ENCODE assay signal across 18 cellular contexts in the genomic region with DNA sequence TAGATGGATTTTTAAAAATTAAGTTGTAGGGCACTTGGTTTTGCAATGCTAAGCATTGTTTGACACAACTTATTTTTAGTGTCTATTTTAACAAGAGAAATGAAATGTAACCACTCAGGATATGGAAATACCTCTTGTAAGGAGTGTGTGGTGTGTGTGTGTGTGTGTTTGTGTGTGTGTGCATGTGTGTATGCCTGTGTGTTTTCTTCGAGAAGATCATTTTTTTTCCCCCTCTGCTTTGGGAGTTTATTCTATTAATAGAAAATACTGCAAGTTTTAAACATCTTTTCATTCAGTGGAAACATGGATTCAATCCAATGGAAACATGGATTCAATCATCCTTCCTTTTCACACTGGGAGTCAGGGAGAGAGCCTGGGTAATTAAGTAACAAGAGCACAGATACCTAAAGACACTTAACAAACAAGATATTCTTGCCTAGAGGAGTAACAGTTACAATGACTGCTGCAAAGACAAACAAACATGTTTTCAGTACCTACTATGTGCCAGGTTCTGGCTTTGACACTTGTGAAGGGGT.
DNase-seq lines count a peak whose midpoint lies in the region; ATAC-seq and TF ChIP-seq lines count a peak whose summit lies in the region.
"Had no signal": no experiment of that assay in that cellular context is flagged by ENCODE, and none has a peak within 500 bp of the region (broad histone marks: within the 10 kb centered on the region; RNA-seq: fewer than 3 reads in every experiment).

No MANE protein-coding gene starts in this region.

- no peak for TF ChIP-seq POLR2A in gastroesophageal sphincter (IDR thresholded peaks at IDR 0.05)

- no peaks in the 10 kb centered on the region for H3K9me3 ChIP-seq in GM23248 (ENCODE audit: low read depth)
- H3K9me3 ChIP-seq in gastroesophageal sphincter = peaks cover 0 to 11% (median 0%) of the 10 kb centered on the region in 3 donors

- H3K27me3 Mint-ChIP-seq in chondrocyte (ENCODE audit: low read depth) = no peaks in the 10 kb centered on the region
- H3K27me3 Mint-ChIP-seq in activated T-helper 17 cell treated with anti-CD3 and anti-CD28 coated beads, Interleukin-2, amount 50 U/mL, for 72 hours = no peaks in the 10 kb centered on the region
- H3K27me3 Mint-ChIP-seq: activated CD8-positive, alpha-beta memory T cell treated with anti-CD3 and anti-CD28 coated beads, Interleukin-2, amount 10 ng/mL, durations not matched to agents 7 days and 5 days; dendritic cell treated with granulocyte-macrophage colony-stimulating factor and Interleukin-4, amounts not matched to agents 40 ng/mL and 50 ng/mL, for 4 days; IgD-negative memory B cell had no signal

- peaks cover 56% of the 10 kb centered on the region for H3K4me1 Mint-ChIP-seq in chondrocyte (ENCODE audit: low read depth)
- H3K4me1 Mint-ChIP-seq in activated T-helper 17 cell treated with anti-CD3 and anti-CD28 coated beads, Interleukin-2, amount 50 U/mL, for 72 hours = no peaks in the 10 kb centered on the region

- no peak for TF ChIP-seq EP300 in gastroesophageal sphincter (IDR thresholded peaks at IDR 0.05)

- DNase-seq in GM23248 = peak; percentile 35
- no peak for DNase-seq in chondrocyte (ENCODE audit: low spot score)
- DNase-seq in NK-92 treated with Interleukin-12 subunit alpha and Interleukin-12 subunit beta, amount 100 ng/mL, for 24 hours (lab: John Stamatoyannopoulos, UW) = no peak
- DNase-seq: activated CD8-positive, alpha-beta memory T cell treated with anti-CD3 and anti-CD28 coated beads, Interleukin-2, amount 10 ng/mL, durations not matched to agents 7 days and 5 days; BE2C; NCI-H1930; NCI-H526; nucleus accumbens; PC-3; stimulated activated CD4-positive, alpha-beta T cell treated with anti-CD3 and anti-CD28 coated beads, Interleukin-4, amount 100 ng/mL, for 1 hour had no signal

- H3K27ac ChIP-seq in GM23248 (no peak overlapping the region), gastroesophageal sphincter (peak overlapping the region; percentile 63 to 71 (median 66)), rectal smooth muscle tissue (ENCODE audit: low read depth, low read length) (peak overlapping the region; percentile 38)

- H3K36me3 Mint-ChIP-seq in chondrocyte (ENCODE audit: low read depth) = peaks cover 9% of the 10 kb centered on the region
- H3K36me3 Mint-ChIP-seq in activated T-helper 17 cell treated with anti-CD3 and anti-CD28 coated beads, Interleukin-2, amount 50 U/mL, for 72 hours (ENCODE audit: low read depth) = no peaks in the 10 kb centered on the region

- no peaks in the 10 kb centered on the region for H3K79me2 ChIP-seq in GM23248 (ENCODE audit: insufficient read depth)

- H3K4me3 Mint-ChIP-seq in chondrocyte (ENCODE audit: unreplicated experiment) = no peak overlapping the region
- H3K4me3 Mint-ChIP-seq in activated T-helper 17 cell treated with anti-CD3 and anti-CD28 coated beads, Interleukin-2, amount 50 U/mL, for 72 hours = no peak overlapping the region
- H3K4me3 Mint-ChIP-seq: activated CD8-positive, alpha-beta memory T cell treated with anti-CD3 and anti-CD28 coated beads, Interleukin-2, amount 10 ng/mL, durations not matched to agents 7 days and 5 days; dendritic cell treated with granulocyte-macrophage colony-stimulating factor and Interleukin-4, amounts not matched to agents 40 ng/mL and 50 ng/mL, for 4 days; IgD-negative memory B cell had no signal

- no peaks in the 10 kb centered on the region for H3K27me3 ChIP-seq in GM23248 (replicated peaks; ENCODE audit: insufficient read depth)
- no peaks in the 10 kb centered on the region for H3K27me3 ChIP-seq in gastroesophageal sphincter
- no peaks in the 10 kb centered on the region for H3K27me3 ChIP-seq in rectal smooth muscle tissue (ENCODE audit: control insufficient read depth, insufficient read depth, low read length)
- H3K27me3 ChIP-seq: BE2C had no signal

- H4K20me1 ChIP-seq in GM23248 (ENCODE audit: insufficient read depth) = no peaks in the 10 kb centered on the region

- H3K9me2 ChIP-seq in GM23248 (ENCODE audit: insufficient read depth) = no peaks in the 10 kb centered on the region

- H3K4me3 ChIP-seq in GM23248 (no peak overlapping the region), gastroesophageal sphincter (no peak overlapping the region), rectal smooth muscle tissue (ENCODE audit: low read length) (no peak overlapping the region)

- peaks cover 19% of the 10 kb centered on the region; the same call in 1 of the 2 replicates for H3K4me1 ChIP-seq in GM23248 (ENCODE audit: insufficient read depth)
- peaks cover 0 to 38% (median 7%) of the 10 kb centered on the region in 3 donors for H3K4me1 ChIP-seq in gastroesophageal sphincter
- H3K4me1 ChIP-seq in rectal smooth muscle tissue (ENCODE audit: control insufficient read depth, insufficient read depth, low read length) = peaks cover 12% of the 10 kb centered on the region

- no peak for TF ChIP-seq CTCF in chondrocyte (IDR thresholded peaks at IDR 0.05)
- no peak for TF ChIP-seq CTCF in gastroesophageal sphincter (IDR thresholded peaks at IDR 0.05)

- no peak overlapping the region for H3K4me2 ChIP-seq in GM23248 (ENCODE audit: unreplicated experiment)

- H3K9ac ChIP-seq in GM23248 (no peak overlapping the region), rectal smooth muscle tissue (ENCODE audit: low read length) (no peak overlapping the region)

- H2AFZ ChIP-seq in GM23248 = 0 out of 2 replicates have a peak overlapping the region, but pooled peaks have one; percentile 2

- 0 out of 2 replicates have a peak, but pooled peaks cover 5% of the 10 kb centered on the region for H3F3A ChIP-seq in GM23248 (ENCODE audit: insufficient read depth)

- in situ Hi-C loops in GM23248 (cut with MboI) = no loop called here

- no peak for ATAC-seq in gastroesophageal sphincter
- no peak for ATAC-seq in GM19395 (IDR thresholded peaks at IDR 0.05; ENCODE audit: unreplicated experiment)
- ATAC-seq in activated T-helper 17 cell treated with anti-CD3 and anti-CD28 coated beads, Interleukin-2, amount 50 U/mL, for 72 hours (replicated peaks) = no peak
- ATAC-seq in HG03159 (IDR thresholded peaks at IDR 0.05; ENCODE audit: unreplicated experiment) = no peak
- ATAC-seq: activated CD8-positive, alpha-beta memory T cell treated with anti-CD3 and anti-CD28 coated beads, Interleukin-2, amount 10 ng/mL, durations not matched to agents 7 days and 5 days; esophagus mucosa; PC-3 had no signal

- WGBS in GM23248 (ENCODE audit: low coverage in 1 of 2, low lambda C conversion rate in 2 of 2, missing lambda C conversion rate in 2 of 2), 2 experiments = 14 to 29% methylated on average over 1 of the region's 1 CpG
- WGBS in gastroesophageal sphincter (ENCODE audit: low coverage in 1 of 2), 2 donors = 0 to 13% methylated on average over 1 of the region's 1 CpG

- H3K36me3 ChIP-seq in GM23248 (ENCODE audit: low read depth) = no peaks in the 10 kb centered on the region
- H3K36me3 ChIP-seq in gastroesophageal sphincter = no peaks in the 10 kb centered on the region
- H3K36me3 ChIP-seq in rectal smooth muscle tissue (ENCODE audit: control insufficient read depth, insufficient read depth, low read length) = no peaks in the 10 kb centered on the region
- H3K36me3 ChIP-seq: BE2C had no signal

- peak overlapping the region; percentile 71 for H3K27ac Mint-ChIP-seq in chondrocyte (ENCODE audit: unreplicated experiment)
- H3K27ac Mint-ChIP-seq in activated T-helper 17 cell treated with anti-CD3 and anti-CD28 coated beads, Interleukin-2, amount 50 U/mL, for 72 hours = no peak overlapping the region
- H3K27ac Mint-ChIP-seq: activated CD8-positive, alpha-beta memory T cell treated with anti-CD3 and anti-CD28 coated beads, Interleukin-2, amount 10 ng/mL, durations not matched to agents 7 days and 5 days; dendritic cell treated with granulocyte-macrophage colony-stimulating factor and Interleukin-4, amounts not matched to agents 40 ng/mL and 50 ng/mL, for 4 days; IgD-negative memory B cell had no signal

- H3K9me3 Mint-ChIP-seq in chondrocyte (ENCODE audit: low read depth) = peaks cover 7% of the 10 kb centered on the region
- H3K9me3 Mint-ChIP-seq in activated T-helper 17 cell treated with anti-CD3 and anti-CD28 coated beads, Interleukin-2, amount 50 U/mL, for 72 hours = peaks cover 7% of the 10 kb centered on the region
